ENCODE assay signal across 28 cellular contexts in genomic region chr3:195731356-195731960, GRCh38. TPM values are rescaled to one million over a fixed set of nuclear protein-coding genes. Genes with fewer than 3 reads are reported as not detected.
"Had no signal": no experiment of that assay in that cellular context is flagged by ENCODE, and none has a peak within 500 bp of the region (broad histone marks: within the 10 kb centered on the region; RNA-seq: fewer than 3 reads in every experiment).

No MANE protein-coding gene starts in this region.

- ATAC-seq: mucosa of descending colon; natural killer cell treated with Interleukin-12 subunit alpha and Interleukin-12 subunit beta and Interleukin-15 and Interleukin-18, amount 100 ng/mL, for 72 hours; stimulated activated memory B cell treated with anti-CD40 and anti-IgM and Interleukin-4, amounts not matched to agents 10 μg/mL and 1 μg/mL and 100 μg/mL, for 72 hours; stimulated activated naive CD8-positive, alpha-beta T cell treated with anti-CD3 and anti-CD28 coated beads, Interleukin-15, amount 100 ng/mL, for 72 hours had no signal

- FAIRE-seq: astrocyte, colon, endometrium had no signal

- H3K36me3 ChIP-seq: brain microvascular endothelial cell, neutrophil had no signal

- H3K27ac ChIP-seq: brain microvascular endothelial cell, epithelial cell of prostate, esophagus squamous epithelium, left ventricle myocardium inferior, neutrophil, VCaP had no signal

- DNase-seq: activated CD4-positive, alpha-beta memory T cell treated with anti-CD3 and anti-CD28 coated beads for 36 hours; activated CD4-positive, alpha-beta T cell treated with anti-CD3 and anti-CD28 coated beads for 48 hours; activated gamma-delta T cell; activated naive CD4-positive, alpha-beta T cell treated with anti-CD3 and anti-CD28 coated beads, Interleukin-2, amount 10 ng/mL, durations not matched to agents 7 days and 5 days; activated naive CD8-positive, alpha-beta T cell treated with anti-CD3 and anti-CD28 coated beads, Interleukin-2, amount 10 ng/mL, durations not matched to agents 7 days and 5 days; brain microvascular endothelial cell; central memory CD4-positive, alpha-beta T cell; dermis blood vessel endothelial cell; effector CD8-positive, alpha-beta T cell; esophagus squamous epithelium; foreskin melanocyte; left ventricle myocardium inferior; mucosa of descending colon; stimulated activated CD4-positive, alpha-beta T cell treated with anti-CD3 and anti-CD28 coated beads, Interleukin-1b, Interleukin-23, amount 100 ng/mL, for 48 hours; stimulated activated CD4-positive, alpha-beta T cell treated with anti-CD3 and anti-CD28 coated beads, Interleukin-4, amount 100 ng/mL, for 4 hours; stimulated activated CD8-positive, alpha-beta memory T cell treated with anti-CD3 and anti-CD28 coated beads, Interleukin-4, amount 100 ng/mL, for 48 hours; stimulated activated naive CD8-positive, alpha-beta T cell treated with anti-CD3 and anti-CD28 coated beads, Interleukin-15, amount 100 ng/mL, for 72 hours; substantia nigra; T-helper 1 cell had no signal

- H3K27me3 ChIP-seq: neutrophil had no signal

- H3K4me3 ChIP-seq: esophagus squamous epithelium, left ventricle myocardium inferior, mucosa of descending colon, smooth muscle cell had no signal

- H3K9me3 ChIP-seq: esophagus squamous epithelium, left ventricle myocardium inferior, mucosa of descending colon, neutrophil had no signal

- H3K4me1 ChIP-seq: esophagus squamous epithelium had no signal

RNA-seq across cellular contexts. Expression of gene MUC20, which starts 10.7 kb away (rescaled TPM):
- total RNA-seq: astrocyte had no signal
